ENCODE assay signal across 8 cellular contexts in the genomic region with DNA sequence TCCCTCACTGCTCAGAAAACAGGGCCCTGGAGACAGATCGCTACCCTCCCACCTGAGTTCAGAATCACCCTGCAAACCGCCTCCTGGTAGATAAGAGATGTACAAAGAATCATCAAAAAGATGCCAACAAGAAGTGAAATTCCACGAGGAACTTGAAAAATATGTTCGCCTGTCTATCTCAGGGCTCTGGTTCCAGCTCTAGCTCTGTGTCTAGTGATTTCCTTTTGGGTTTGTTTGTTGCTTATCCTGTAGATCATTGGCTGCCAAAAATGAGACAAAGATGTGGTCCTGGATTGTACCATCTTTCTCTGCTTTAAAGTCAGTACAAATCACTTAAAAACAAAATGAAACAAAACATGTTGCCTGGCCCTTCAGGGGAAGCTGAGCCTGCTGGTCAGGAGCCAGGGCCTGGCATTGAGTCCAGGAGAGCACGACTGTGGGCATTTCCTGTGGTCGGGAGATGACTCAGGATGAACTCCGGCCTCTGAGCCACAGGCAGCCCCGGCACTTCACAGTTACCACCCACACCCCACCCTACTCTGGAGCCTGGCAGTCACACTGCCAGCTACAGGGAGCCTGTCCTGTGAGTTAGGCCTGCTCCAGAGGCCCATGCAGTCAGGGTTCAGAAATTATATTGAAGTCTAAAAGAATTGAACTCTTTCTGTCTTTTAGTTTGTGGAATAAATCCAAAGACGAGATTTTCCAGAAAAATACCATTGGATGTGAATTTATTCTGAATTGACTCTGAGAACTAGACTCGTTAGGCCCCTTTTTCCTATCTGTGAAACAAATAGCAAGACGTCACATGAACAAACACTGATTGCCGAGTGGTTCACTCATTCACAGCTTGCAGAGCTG. TPM values are rescaled to one million over a fixed set of nuclear protein-coding genes. Genes with fewer than 3 reads are reported as not detected.
DNase-seq lines count a peak whose midpoint lies in the region; ATAC-seq and TF ChIP-seq lines count a peak whose summit lies in the region.

No MANE protein-coding gene starts in this region.

- no peak overlapping the region for H3K4me2 ChIP-seq in Karpas-422 (ENCODE audit: low read depth, low read length, poor library complexity, severe bottlenecking)

- H3K9ac ChIP-seq in Karpas-422 (ENCODE audit: low read length) = no peak overlapping the region

- DNase-seq in COLO829 (ENCODE audit: low spot score) (peak; percentile 86), adrenal gland (peak; percentile 71 to 91 (median 86)), right atrium auricular region (ENCODE audit: low spot score) (peak; percentile 78), skeletal muscle cell (ENCODE audit: low read depth) (peak; percentile 82), Karpas-422 (no peak), pons (ENCODE audit: low spot score) (no peak)

- H3K4me3 ChIP-seq in adrenal gland = peak overlapping the region in 1 of 4 donors; percentile 24
- no peak overlapping the region for H3K4me3 ChIP-seq in right atrium auricular region
- H3K4me3 ChIP-seq in skeletal muscle cell (ENCODE audit: low read depth, low read length) = no peak overlapping the region
- H3K4me3 ChIP-seq in Karpas-422 (ENCODE audit: low read length) = no peak overlapping the region

- H3K9me2 ChIP-seq in Karpas-422 (replicated peaks; ENCODE audit: insufficient read depth, low read length) = no peaks in the 10 kb centered on the region

- H4K20me1 ChIP-seq in Karpas-422 (ENCODE audit: insufficient read depth, low read depth, low read length) = no peaks in the 10 kb centered on the region

- intact Hi-C loops in adrenal gland (cut with DNase I) = no loop called here

- H3K27ac ChIP-seq in adrenal gland = peak overlapping the region in 4 of 5 donors; percentile 33 to 86 (median 58)
- H3K27ac ChIP-seq in right atrium auricular region = peak overlapping the region; percentile 41 to 54
- H3K27ac ChIP-seq in Karpas-422 (ENCODE audit: low read length) = no peak overlapping the region

- H3K36me3 ChIP-seq in adrenal gland (replicated peaks in 1 of 2) (no peaks in the 10 kb centered on the region), right atrium auricular region (no peaks in the 10 kb centered on the region), Karpas-422 (ENCODE audit: insufficient read depth, low read length) (no peaks in the 10 kb centered on the region)

- TF ChIP-seq CTCF in adrenal gland (IDR thresholded peaks at IDR 0.05) (no peak), right atrium auricular region (IDR thresholded peaks at IDR 0.05) (no peak)

- no peaks in the 10 kb centered on the region for H3K79me2 ChIP-seq in Karpas-422 (ENCODE audit: low read length)

- H3K27me3 ChIP-seq in adrenal gland (no peaks in the 10 kb centered on the region), right atrium auricular region (no peaks in the 10 kb centered on the region), Karpas-422 (ENCODE audit: low read length) (no peaks in the 10 kb centered on the region)

- 55 to 62% (median 55%) methylated on average over 10 to 12 of the region's 12 CpGs for WGBS in adrenal gland, 4 donors

- TF ChIP-seq POLR2A in adrenal gland (IDR thresholded peaks at IDR 0.05) = no peak

- ATAC-seq in HG03039 (IDR thresholded peaks at IDR 0.05; ENCODE audit: unreplicated experiment) = peak; percentile 28
- no peak for ATAC-seq in GM21576 (IDR thresholded peaks at IDR 0.05; ENCODE audit: unreplicated experiment)

- H3K9me3 ChIP-seq in adrenal gland (replicated peaks in 1 of 3) (no peaks in the 10 kb centered on the region), right atrium auricular region (no peaks in the 10 kb centered on the region), Karpas-422 (ENCODE audit: low read length) (peaks cover 4% of the 10 kb centered on the region; the same call in 1 of the 2 replicates)

- peaks cover 0 to 13% of the 10 kb centered on the region in 2 donors for H3K4me1 ChIP-seq in adrenal gland (replicated peaks in 1 of 2)
- peaks cover 0 to 34% of the 10 kb centered on the region in 2 donors for H3K4me1 ChIP-seq in right atrium auricular region
- no peaks in the 10 kb centered on the region for H3K4me1 ChIP-seq in Karpas-422 (ENCODE audit: low read length)

- no peak overlapping the region for H2AFZ ChIP-seq in Karpas-422 (ENCODE audit: low read length)

RNA-seq across cellular contexts. Expression of a gene that starts 8.0 kb away (rescaled TPM):
- total RNA-seq in adrenal gland = under 1 TPM in 2 of 8 donors, not detected in 6; 0.18 to 0.53 TPM
- under 1 TPM in 1 of 3 donors, not detected in 2; 0.08 TPM for polyA plus RNA-seq in adrenal gland
- under 1 TPM; 0.20 to 0.30 TPM for total RNA-seq in right atrium auricular region
- not detected in 2 replicates for total RNA-seq in Karpas-422 (2014; rRNA removed; shearing (Covaris generic); ENCODE audit: low replicate concordance)

Comparison
In these comparisons a context has a peak if more than half of its experiments do, and no peak if none do; other contexts are left out.
1. DNase-seq: peak in COLO829 (single experiment), adrenal gland (7 of 7), right atrium auricular region (single experiment) and skeletal muscle cell (single experiment); none in Karpas-422 (single experiment) and pons (single experiment).